In the genomic region with DNA sequence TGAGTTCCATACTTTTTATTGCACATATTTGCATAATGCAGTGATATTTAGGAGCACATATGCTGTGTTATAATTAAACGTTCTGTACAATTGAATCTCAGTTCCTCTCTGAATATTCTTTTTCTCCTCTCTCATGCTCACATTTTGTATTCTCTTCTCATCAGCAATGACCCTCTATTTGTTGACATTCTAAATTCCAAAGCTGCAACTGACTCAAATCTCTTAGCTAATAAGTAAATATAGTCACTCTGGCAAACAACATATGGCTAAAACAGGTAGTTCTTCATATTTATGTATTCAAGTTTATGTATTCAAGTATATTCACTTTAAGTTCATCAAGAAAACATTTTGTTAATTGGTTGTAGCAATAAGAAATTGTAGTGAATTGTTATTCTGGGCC, we compare ENCODE assay signal across 11 cellular contexts.
"Had no signal": no experiment of that assay in that cellular context is flagged by ENCODE, and none has a peak within 500 bp of the region (broad histone marks: within the 10 kb centered on the region; RNA-seq: fewer than 3 reads in every experiment).

No MANE protein-coding gene starts in this region.

- H2AFZ ChIP-seq: GM23248, GM23338 had no signal

- H3K27ac ChIP-seq: GM23248 had no signal

- FAIRE-seq: H1, H54 had no signal

- H3K4me1 ChIP-seq: HAP-1 had no signal

- H3K36me3 ChIP-seq: HAP-1 had no signal

- H3K9ac ChIP-seq: GM23248 had no signal

- ATAC-seq: GM23338, HCT116 had no signal

- H3K9me3 ChIP-seq: HAP-1 had no signal

- H3K4me3 ChIP-seq: GM23248, GM23338, HAP-1 had no signal

- DNase-seq: GM23248, GOT3, H7, H9, HCEC 1CT, HFFc6 had no signal

- H3K4me2 ChIP-seq: GM23338 had no signal
